1 cellular context compared by ENCODE assay signal in the genomic region with DNA sequence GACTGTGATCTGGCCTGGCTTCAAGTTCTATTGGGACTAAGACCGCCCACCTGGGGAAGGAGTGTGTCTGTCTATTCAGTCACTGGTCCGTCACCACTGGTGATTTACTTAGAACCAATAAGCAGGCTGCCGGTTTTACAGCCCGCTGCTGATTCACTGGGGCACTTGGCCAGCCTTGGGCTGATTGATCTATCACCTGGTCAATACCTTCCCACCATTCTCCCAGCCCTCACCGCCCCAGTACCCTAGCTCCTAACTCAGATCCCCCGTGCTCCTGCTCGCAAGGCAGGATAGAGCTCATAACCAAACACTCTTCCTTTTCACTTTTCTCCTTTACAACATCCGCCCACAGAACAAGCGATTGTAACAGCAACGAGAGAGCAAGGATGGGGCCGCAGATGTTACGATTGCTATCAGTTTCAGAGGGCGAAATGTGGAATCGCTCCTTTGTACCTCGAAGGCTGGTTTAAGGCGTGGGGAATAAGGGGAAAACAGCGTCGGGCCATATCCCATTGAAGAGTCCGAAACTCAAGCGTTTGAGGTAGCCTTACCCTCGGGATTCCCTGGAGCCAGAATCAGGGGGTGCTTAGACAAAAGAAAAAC.
TF ChIP-seq lines count a peak whose summit lies in the region.

No MANE protein-coding gene starts in this region.

TF ChIP-seq in HepG2, 621 proteins besides CTCF, POLR2A, EP300 and RAD21 (continued from another document and continues in another):
- TF ChIP-seq, protein P1, sequence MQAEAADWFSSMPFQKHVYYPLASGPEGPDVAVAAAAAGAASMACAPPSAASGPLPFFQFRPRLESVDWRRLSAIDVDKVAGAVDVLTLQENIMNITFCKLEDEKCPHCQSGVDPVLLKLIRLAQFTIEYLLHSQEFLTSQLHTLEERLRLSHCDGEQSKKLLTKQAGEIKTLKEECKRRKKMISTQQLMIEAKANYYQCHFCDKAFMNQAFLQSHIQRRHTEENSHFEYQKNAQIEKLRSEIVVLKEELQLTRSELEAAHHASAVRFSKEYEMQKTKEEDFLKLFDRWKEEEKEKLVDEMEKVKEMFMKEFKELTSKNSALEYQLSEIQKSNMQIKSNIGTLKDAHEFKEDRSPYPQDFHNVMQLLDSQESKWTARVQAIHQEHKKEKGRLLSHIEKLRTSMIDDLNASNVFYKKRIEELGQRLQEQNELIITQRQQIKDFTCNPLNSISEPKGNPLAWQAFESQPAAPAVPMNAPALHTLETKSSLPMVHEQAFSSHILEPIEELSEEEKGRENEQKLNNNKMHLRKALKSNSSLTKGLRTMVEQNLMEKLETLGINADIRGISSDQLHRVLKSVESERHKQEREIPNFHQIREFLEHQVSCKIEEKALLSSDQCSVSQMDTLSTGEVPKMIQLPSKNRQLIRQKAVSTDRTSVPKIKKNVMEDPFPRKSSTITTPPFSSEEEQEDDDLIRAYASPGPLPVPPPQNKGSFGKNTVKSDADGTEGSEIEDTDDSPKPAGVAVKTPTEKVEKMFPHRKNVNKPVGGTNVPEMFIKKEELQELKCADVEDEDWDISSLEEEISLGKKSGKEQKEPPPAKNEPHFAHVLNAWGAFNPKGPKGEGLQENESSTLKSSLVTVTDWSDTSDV (CRISPR knock-in tag; IDR thresholded peaks at IDR 0.05), result no peak
- TF ChIP-seq, protein P2, sequence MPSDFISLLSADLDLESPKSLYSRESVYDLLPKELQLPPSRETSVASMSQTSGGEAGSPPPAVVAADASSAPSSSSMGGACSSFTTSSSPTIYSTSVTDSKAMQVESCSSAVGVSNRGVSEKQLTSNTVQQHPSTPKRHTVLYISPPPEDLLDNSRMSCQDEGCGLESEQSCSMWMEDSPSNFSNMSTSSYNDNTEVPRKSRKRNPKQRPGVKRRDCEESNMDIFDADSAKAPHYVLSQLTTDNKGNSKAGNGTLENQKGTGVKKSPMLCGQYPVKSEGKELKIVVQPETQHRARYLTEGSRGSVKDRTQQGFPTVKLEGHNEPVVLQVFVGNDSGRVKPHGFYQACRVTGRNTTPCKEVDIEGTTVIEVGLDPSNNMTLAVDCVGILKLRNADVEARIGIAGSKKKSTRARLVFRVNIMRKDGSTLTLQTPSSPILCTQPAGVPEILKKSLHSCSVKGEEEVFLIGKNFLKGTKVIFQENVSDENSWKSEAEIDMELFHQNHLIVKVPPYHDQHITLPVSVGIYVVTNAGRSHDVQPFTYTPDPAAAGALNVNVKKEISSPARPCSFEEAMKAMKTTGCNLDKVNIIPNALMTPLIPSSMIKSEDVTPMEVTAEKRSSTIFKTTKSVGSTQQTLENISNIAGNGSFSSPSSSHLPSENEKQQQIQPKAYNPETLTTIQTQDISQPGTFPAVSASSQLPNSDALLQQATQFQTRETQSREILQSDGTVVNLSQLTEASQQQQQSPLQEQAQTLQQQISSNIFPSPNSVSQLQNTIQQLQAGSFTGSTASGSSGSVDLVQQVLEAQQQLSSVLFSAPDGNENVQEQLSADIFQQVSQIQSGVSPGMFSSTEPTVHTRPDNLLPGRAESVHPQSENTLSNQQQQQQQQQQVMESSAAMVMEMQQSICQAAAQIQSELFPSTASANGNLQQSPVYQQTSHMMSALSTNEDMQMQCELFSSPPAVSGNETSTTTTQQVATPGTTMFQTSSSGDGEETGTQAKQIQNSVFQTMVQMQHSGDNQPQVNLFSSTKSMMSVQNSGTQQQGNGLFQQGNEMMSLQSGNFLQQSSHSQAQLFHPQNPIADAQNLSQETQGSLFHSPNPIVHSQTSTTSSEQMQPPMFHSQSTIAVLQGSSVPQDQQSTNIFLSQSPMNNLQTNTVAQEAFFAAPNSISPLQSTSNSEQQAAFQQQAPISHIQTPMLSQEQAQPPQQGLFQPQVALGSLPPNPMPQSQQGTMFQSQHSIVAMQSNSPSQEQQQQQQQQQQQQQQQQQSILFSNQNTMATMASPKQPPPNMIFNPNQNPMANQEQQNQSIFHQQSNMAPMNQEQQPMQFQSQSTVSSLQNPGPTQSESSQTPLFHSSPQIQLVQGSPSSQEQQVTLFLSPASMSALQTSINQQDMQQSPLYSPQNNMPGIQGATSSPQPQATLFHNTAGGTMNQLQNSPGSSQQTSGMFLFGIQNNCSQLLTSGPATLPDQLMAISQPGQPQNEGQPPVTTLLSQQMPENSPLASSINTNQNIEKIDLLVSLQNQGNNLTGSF (CRISPR knock-in tag; IDR thresholded peaks at IDR 0.05), result no peak
- TF ChIP-seq ASH2L (IDR thresholded peaks at IDR 0.05; ENCODE audit: insufficient read length, low read depth, low read length) (peak; percentile 44), HMG20A (CRISPR knock-in tag; IDR thresholded peaks at IDR 0.05; ENCODE audit: borderline replicate concordance) (no peak), POGZ (CRISPR knock-in tag; IDR thresholded peaks at IDR 0.05) (peak; percentile 43), ZSCAN31 (CRISPR knock-in tag; IDR thresholded peaks at IDR 0.05; ENCODE audit: low read depth) (no peak), MIXL1 (CRISPR knock-in tag; IDR thresholded peaks at IDR 0.05) (0 out of 2 replicates have a peak, but pooled peaks have one; percentile 19), SMAD3 (CRISPR knock-in tag; IDR thresholded peaks at IDR 0.05) (no peak), ZNF552 (CRISPR knock-in tag; IDR thresholded peaks at IDR 0.05; ENCODE audit: borderline replicate concordance) (no peak), NFIB (CRISPR knock-in tag; IDR thresholded peaks at IDR 0.05; ENCODE audit: borderline replicate concordance) (no peak), ZNF282 (IDR thresholded peaks at IDR 0.05; ENCODE audit: partially characterized antibody) (no peak), NFE2 (CRISPR knock-in tag; IDR thresholded peaks at IDR 0.05) (no peak), ZNF776 (CRISPR knock-in tag; IDR thresholded peaks at IDR 0.05) (no peak), ZNF879 (CRISPR knock-in tag; IDR thresholded peaks at IDR 0.05) (no peak), POLR2AphosphoS5 (IDR thresholded peaks at IDR 0.05; ENCODE audit: low read depth, low read length) (peak; percentile 88), NFKBIZ (CRISPR knock-in tag; IDR thresholded peaks at IDR 0.05) (no peak), ZKSCAN8 (CRISPR knock-in tag; IDR thresholded peaks at IDR 0.05; ENCODE audit: borderline replicate concordance) (no peak), NFYC (CRISPR knock-in tag; IDR thresholded peaks at IDR 0.05) (peak; percentile 80), ZNF263 (CRISPR knock-in tag; IDR thresholded peaks at IDR 0.05) (peak; percentile 62), ZNF17 (CRISPR knock-in tag; IDR thresholded peaks at IDR 0.05) (no peak), YEATS4 (CRISPR knock-in tag; IDR thresholded peaks at IDR 0.05; ENCODE audit: borderline replicate concordance) (peak; percentile 23; the same call in 1 of the 2 replicates), NFE2L1 (CRISPR knock-in tag; IDR thresholded peaks at IDR 0.05; ENCODE audit: borderline replicate concordance) (no peak), EZH2 (conservative IDR thresholded peaks at IDR 0.05; ENCODE audit: low read depth, low read length) (no peak), ZNF468 (CRISPR knock-in tag; IDR thresholded peaks at IDR 0.05) (no peak), PTBP1 (IDR thresholded peaks at IDR 0.05; ENCODE audit: low read depth, low read length, poor library complexity, severe bottlenecking) (no peak), CREB1 (IDR thresholded peaks at IDR 0.05) (peak; percentile 75), CREB1 (CRISPR knock-in tag; IDR thresholded peaks at IDR 0.05) (peak; percentile 63; the same call in 1 of the 2 replicates), ELF4 (CRISPR knock-in tag; IDR thresholded peaks at IDR 0.05; ENCODE audit: borderline replicate concordance) (no peak), MAF1 (CRISPR knock-in tag; IDR thresholded peaks at IDR 0.05; ENCODE audit: borderline replicate concordance) (no peak), FOXA1 (IDR thresholded peaks at IDR 0.05) (no peak), FOXA1 (CRISPR knock-in tag; IDR thresholded peaks at IDR 0.05) (no peak), ZFP36 (IDR thresholded peaks at IDR 0.05; ENCODE audit: borderline replicate concordance, low read depth, low read length, partially characterized antibody) (no peak), HOXA9 (CRISPR knock-in tag; IDR thresholded peaks at IDR 0.05; ENCODE audit: borderline replicate concordance) (no peak), NR2F2 (IDR thresholded peaks at IDR 0.05; ENCODE audit: borderline replicate concordance, low read depth) (no peak), ZNF577 (CRISPR knock-in tag; IDR thresholded peaks at IDR 0.05; ENCODE audit: borderline replicate concordance, low read depth) (no peak)
- TF ChIP-seq, protein P3, sequence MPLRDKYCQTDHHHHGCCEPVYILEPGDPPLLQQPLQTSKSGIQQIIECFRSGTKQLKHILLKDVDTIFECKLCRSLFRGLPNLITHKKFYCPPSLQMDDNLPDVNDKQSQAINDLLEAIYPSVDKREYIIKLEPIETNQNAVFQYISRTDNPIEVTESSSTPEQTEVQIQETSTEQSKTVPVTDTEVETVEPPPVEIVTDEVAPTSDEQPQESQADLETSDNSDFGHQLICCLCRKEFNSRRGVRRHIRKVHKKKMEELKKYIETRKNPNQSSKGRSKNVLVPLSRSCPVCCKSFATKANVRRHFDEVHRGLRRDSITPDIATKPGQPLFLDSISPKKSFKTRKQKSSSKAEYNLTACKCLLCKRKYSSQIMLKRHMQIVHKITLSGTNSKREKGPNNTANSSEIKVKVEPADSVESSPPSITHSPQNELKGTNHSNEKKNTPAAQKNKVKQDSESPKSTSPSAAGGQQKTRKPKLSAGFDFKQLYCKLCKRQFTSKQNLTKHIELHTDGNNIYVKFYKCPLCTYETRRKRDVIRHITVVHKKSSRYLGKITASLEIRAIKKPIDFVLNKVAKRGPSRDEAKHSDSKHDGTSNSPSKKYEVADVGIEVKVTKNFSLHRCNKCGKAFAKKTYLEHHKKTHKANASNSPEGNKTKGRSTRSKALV (CRISPR knock-in tag; IDR thresholded peaks at IDR 0.05), result no peak
- TF ChIP-seq, protein P4, sequence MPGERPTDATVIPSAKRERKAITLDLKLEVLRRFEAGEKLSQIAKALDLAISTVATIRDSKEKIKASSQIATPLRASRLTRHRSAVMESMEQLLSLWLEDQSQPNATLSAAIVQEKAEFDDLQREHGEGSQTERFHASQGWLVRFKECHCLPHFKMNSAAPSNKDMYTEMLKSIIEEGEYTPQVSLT (CRISPR knock-in tag; IDR thresholded peaks at IDR 0.05; ENCODE audit: borderline replicate concordance, low read depth), result no peak
- TF ChIP-seq, protein P5, sequence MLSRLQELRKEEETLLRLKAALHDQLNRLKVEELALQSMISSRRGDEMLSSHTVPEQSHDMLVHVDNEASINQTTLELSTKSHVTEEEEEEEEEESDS (CRISPR knock-in tag; IDR thresholded peaks at IDR 0.05; ENCODE audit: borderline replicate concordance), result no peak; the same call in 1 of the 2 replicates
- TF ChIP-seq, protein P6, sequence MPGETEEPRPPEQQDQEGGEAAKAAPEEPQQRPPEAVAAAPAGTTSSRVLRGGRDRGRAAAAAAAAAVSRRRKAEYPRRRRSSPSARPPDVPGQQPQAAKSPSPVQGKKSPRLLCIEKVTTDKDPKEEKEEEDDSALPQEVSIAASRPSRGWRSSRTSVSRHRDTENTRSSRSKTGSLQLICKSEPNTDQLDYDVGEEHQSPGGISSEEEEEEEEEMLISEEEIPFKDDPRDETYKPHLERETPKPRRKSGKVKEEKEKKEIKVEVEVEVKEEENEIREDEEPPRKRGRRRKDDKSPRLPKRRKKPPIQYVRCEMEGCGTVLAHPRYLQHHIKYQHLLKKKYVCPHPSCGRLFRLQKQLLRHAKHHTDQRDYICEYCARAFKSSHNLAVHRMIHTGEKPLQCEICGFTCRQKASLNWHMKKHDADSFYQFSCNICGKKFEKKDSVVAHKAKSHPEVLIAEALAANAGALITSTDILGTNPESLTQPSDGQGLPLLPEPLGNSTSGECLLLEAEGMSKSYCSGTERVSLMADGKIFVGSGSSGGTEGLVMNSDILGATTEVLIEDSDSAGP (CRISPR knock-in tag; IDR thresholded peaks at IDR 0.05; ENCODE audit: borderline replicate concordance), result 0 out of 2 replicates have a peak, but pooled peaks have one; percentile 33
- TF ChIP-seq, protein P7, sequence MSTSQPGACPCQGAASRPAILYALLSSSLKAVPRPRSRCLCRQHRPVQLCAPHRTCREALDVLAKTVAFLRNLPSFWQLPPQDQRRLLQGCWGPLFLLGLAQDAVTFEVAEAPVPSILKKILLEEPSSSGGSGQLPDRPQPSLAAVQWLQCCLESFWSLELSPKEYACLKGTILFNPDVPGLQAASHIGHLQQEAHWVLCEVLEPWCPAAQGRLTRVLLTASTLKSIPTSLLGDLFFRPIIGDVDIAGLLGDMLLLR (CRISPR knock-in tag; IDR thresholded peaks at IDR 0.05), result no peak
